ENCODE assay signal across 11 cellular contexts in genomic region chr6:112268011-112268410, GRCh38. TPM values are rescaled to one million over a fixed set of nuclear protein-coding genes. Genes with fewer than 3 reads are reported as not detected.
"Had no signal": no experiment of that assay in that cellular context is flagged by ENCODE, and none has a peak within 500 bp of the region (broad histone marks: within the 10 kb centered on the region; RNA-seq: fewer than 3 reads in every experiment).

No MANE protein-coding gene starts in this region.

- H3K4me3 Mint-ChIP-seq: activated CD4-positive, alpha-beta T cell treated with anti-CD3 and anti-CD28 coated beads, Interleukin-2, amount 10 ng/mL, durations not matched to agents 7 days and 5 days; activated naive CD4-positive, alpha-beta T cell treated with anti-CD3 and anti-CD28 coated beads, Interleukin-2, amount 50 U/mL, for 24 hours; naive thymus-derived CD4-positive, alpha-beta T cell had no signal

- H3K36me3 ChIP-seq: brain microvascular endothelial cell, neutrophil had no signal

- H3K27ac ChIP-seq: brain microvascular endothelial cell, neutrophil had no signal

- H3K27me3 ChIP-seq: brain microvascular endothelial cell, dorsolateral prefrontal cortex, neutrophil had no signal

- H3K9me3 ChIP-seq: neutrophil had no signal

- H3K36me3 Mint-ChIP-seq: activated naive CD4-positive, alpha-beta T cell treated with anti-CD3 and anti-CD28 coated beads, Interleukin-2, amount 50 U/mL, for 24 hours; naive thymus-derived CD4-positive, alpha-beta T cell had no signal

- H3K4me3 ChIP-seq: dorsolateral prefrontal cortex had no signal

- H3K27ac Mint-ChIP-seq: activated CD4-positive, alpha-beta T cell treated with anti-CD3 and anti-CD28 coated beads, Interleukin-2, amount 10 ng/mL, durations not matched to agents 7 days and 5 days; activated naive CD4-positive, alpha-beta T cell treated with anti-CD3 and anti-CD28 coated beads, Interleukin-2, amount 50 U/mL, for 24 hours; naive thymus-derived CD4-positive, alpha-beta T cell had no signal

- DNase-seq: activated CD4-positive, alpha-beta T cell treated with anti-CD3 and anti-CD28 coated beads, Interleukin-2, amount 10 ng/mL, durations not matched to agents 7 days and 5 days; activated CD4-positive, CD25-positive, alpha-beta regulatory T cell; activated effector memory CD4-positive, alpha-beta T cell treated with Interleukin-2 at 50 U/mL for 16 hours; brain microvascular endothelial cell; dorsolateral prefrontal cortex; head of caudate nucleus; naive thymus-derived CD4-positive, alpha-beta T cell; trophoblast cell had no signal

- H3K9me3 Mint-ChIP-seq: activated CD4-positive, alpha-beta T cell treated with anti-CD3 and anti-CD28 coated beads, Interleukin-2, amount 10 ng/mL, durations not matched to agents 7 days and 5 days; activated naive CD4-positive, alpha-beta T cell treated with anti-CD3 and anti-CD28 coated beads, Interleukin-2, amount 50 U/mL, for 24 hours had no signal

- H3K4me1 Mint-ChIP-seq: activated naive CD4-positive, alpha-beta T cell treated with anti-CD3 and anti-CD28 coated beads, Interleukin-2, amount 50 U/mL, for 24 hours had no signal

- ATAC-seq: naive thymus-derived CD4-positive, alpha-beta T cell had no signal

- H3K27me3 Mint-ChIP-seq: activated naive CD4-positive, alpha-beta T cell treated with anti-CD3 and anti-CD28 coated beads, Interleukin-2, amount 50 U/mL, for 24 hours had no signal

RNA-seq across cellular contexts. Expression of gene LAMA4, which starts 13.6 kb away (rescaled TPM):
- total RNA-seq: activated CD4-positive, alpha-beta T cell treated with anti-CD3 and anti-CD28 coated beads, Interleukin-2, amount 10 ng/mL, durations not matched to agents 7 days and 5 days; naive thymus-derived CD4-positive, alpha-beta T cell; T-helper 2 cell treated with Interferon-gamma antibody and Interleukin-4, amounts not matched to agents 100 ng/mL and 5 ng/mL, for 36 hours had no signal
